Comparison of ENCODE assay signal across 17 cellular contexts in the genomic region with DNA sequence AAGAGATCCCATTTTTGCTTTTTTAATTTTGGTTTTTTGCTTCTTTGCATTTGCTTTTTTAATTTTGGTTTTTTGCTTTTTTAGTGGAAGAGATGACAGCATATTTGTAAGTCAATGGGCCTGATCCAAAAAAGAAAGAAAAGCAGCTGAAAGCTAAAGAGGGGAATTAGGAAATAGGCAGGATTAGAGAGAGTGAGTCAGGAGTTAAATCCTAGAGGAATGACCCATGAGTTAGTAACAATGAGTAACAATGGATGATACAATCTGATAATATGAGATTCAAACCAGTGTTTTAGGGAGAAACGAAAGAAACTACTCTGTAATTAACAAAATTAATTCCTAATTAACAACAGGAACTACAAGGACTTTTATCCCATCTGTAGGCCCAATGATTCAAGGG.
DNase-seq lines count a peak whose midpoint lies in the region; ATAC-seq, FAIRE-seq and TF ChIP-seq lines count a peak whose summit lies in the region.
"Had no signal": no experiment of that assay in that cellular context is flagged by ENCODE, and none has a peak within 500 bp of the region (broad histone marks: within the 10 kb centered on the region; RNA-seq: fewer than 3 reads in every experiment).

No MANE protein-coding gene starts in this region.

- no peaks in the 10 kb centered on the region for H3K36me3 ChIP-seq in bronchial epithelial cell (ENCODE audit: control insufficient read depth, insufficient read depth, low read length)
- H3K36me3 ChIP-seq: BLaER1 treated with 17β-estradiol and CSF1 and Interleukin-3, amounts not matched to agents 10 nM and 100 nM; neutrophil had no signal

- peak; percentile 87 for DNase-seq in AG08395 (ENCODE audit: low spot score)
- DNase-seq in HCEC 1CT: peak; percentile 89
- DNase-seq in bronchial epithelial cell (ENCODE audit: low read depth): peak; percentile 84
- DNase-seq in kidney tubule cell (ENCODE audit: low spot score): peak; percentile 52
- no peak for DNase-seq in MV-4-11 (lab: John Stamatoyannopoulos, UW)
- no peak for DNase-seq in occipital lobe (lab: John Stamatoyannopoulos, UW)
- no peak for DNase-seq in NCI-H2029 (lab: John Stamatoyannopoulos, UW)
- DNase-seq: activated CD8-positive, alpha-beta T cell treated with anti-CD3 and anti-CD28 coated beads, Interleukin-2, amount 10 ng/mL, durations not matched to agents 7 days and 5 days; foreskin melanocyte; mammary epithelial cell; NCI-H1417 treated with DMSO at 0.1 percent for 48 hours; NCI-H446; stimulated activated naive B cell treated with anti-CD40 and anti-IgM and Interleukin-4, amounts not matched to agents 10 μg/mL and 1 μg/mL and 100 μg/mL, for 72 hours had no signal

- no peak overlapping the region for H3K4me3 ChIP-seq in bronchial epithelial cell (ENCODE audit: low read depth, low read length)
- H3K4me3 ChIP-seq: BLaER1 treated with 17β-estradiol and CSF1 and Interleukin-3, amounts not matched to agents 10 nM and 100 nM had no signal

- H3K27me3 ChIP-seq in bronchial epithelial cell (ENCODE audit: control insufficient read depth, insufficient read depth, low read length): no peaks in the 10 kb centered on the region
- H3K27me3 ChIP-seq: BLaER1 treated with 17β-estradiol and CSF1 and Interleukin-3, amounts not matched to agents 10 nM and 100 nM; neutrophil had no signal

- ATAC-seq in HG02610 (IDR thresholded peaks at IDR 0.05; ENCODE audit: unreplicated experiment): no peak
- ATAC-seq: activated CD8-positive, alpha-beta T cell treated with anti-CD3 and anti-CD28 coated beads, Interleukin-2, amount 10 ng/mL, durations not matched to agents 7 days and 5 days; HCT116; stimulated activated naive B cell treated with anti-CD40 and anti-IgM and Interleukin-4, amounts not matched to agents 10 μg/mL and 1 μg/mL and 100 μg/mL, for 72 hours had no signal

- TF ChIP-seq CTCF in bronchial epithelial cell (IDR thresholded peaks at IDR 0.05; ENCODE audit: insufficient read depth, low read length, severe bottlenecking): no peak

- no peak for FAIRE-seq in bronchial epithelial cell (lab: Jason Lieb, UNC)

Comparison
In these comparisons a context has a peak if more than half of its experiments do, and no peak if none do; other contexts are left out.
1. DNase-seq: peak in AG08395 (single experiment), HCEC 1CT (single experiment), bronchial epithelial cell (single experiment) and kidney tubule cell (single experiment); none in MV-4-11 (single experiment), occipital lobe (single experiment) and NCI-H2029 (single experiment).